Comparison of ENCODE assay signal across 7 cellular contexts in the genomic region with DNA sequence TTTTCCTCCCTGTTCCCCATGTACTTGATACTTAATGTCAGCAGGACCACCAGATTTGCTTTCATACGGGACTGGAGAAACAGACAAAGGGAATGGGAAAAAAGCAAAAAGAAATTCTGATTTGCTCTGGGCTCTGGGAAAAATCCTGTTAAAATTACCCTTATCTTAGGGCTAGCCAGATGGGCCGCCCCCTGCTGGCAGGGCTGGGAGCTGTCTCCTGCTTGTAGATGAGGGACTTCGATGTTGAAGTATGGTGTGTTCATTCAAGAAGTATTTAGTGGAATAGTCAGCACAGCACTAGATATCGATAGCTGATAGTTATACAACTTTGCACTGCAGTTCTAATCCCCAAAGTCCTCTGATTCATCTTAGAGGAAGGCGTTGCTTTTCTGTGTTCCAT. TPM values are rescaled to one million over a fixed set of nuclear protein-coding genes. Genes with fewer than 3 reads are reported as not detected.
DNase-seq lines count a peak whose midpoint lies in the region; ATAC-seq and TF ChIP-seq lines count a peak whose summit lies in the region.

No MANE protein-coding gene starts in this region.

- H3K79me2 ChIP-seq in OCI-LY1 (ENCODE audit: insufficient read depth, low read length) (no peaks in the 10 kb centered on the region), smooth muscle cell (ENCODE audit: low read depth) (no peaks in the 10 kb centered on the region)

- H3K9me3 ChIP-seq in OCI-LY1 (ENCODE audit: low read length) (no peaks in the 10 kb centered on the region), smooth muscle cell (replicated peaks; ENCODE audit: low read depth) (no peaks in the 10 kb centered on the region)

- H3K9ac ChIP-seq in OCI-LY1 (ENCODE audit: low read length) = no peak overlapping the region
- no peak overlapping the region for H3K9ac ChIP-seq in smooth muscle cell (ENCODE audit: low read depth)

- no peaks in the 10 kb centered on the region for H3K9me2 ChIP-seq in OCI-LY1 (ENCODE audit: low read depth, low read length)

- H3K27ac ChIP-seq in OCI-LY1 (ENCODE audit: low read depth, low read length, poor library complexity, severe bottlenecking) (no peak overlapping the region), smooth muscle cell (ENCODE audit: low read depth) (no peak overlapping the region)

- TF ChIP-seq CTCF in GM13976 (IDR thresholded peaks at IDR 0.05; ENCODE audit: borderline replicate concordance, control extremely low read depth, extremely low read depth, insufficient read depth, missing control alignments) (peak; percentile 68), OCI-LY1 (IDR thresholded peaks at IDR 0.05; ENCODE audit: low read length) (peak; percentile 69), smooth muscle cell (IDR thresholded peaks at IDR 0.05; ENCODE audit: borderline replicate concordance, insufficient read depth, poor library complexity, severe bottlenecking) (peak; percentile 61)

- H3K36me3 Mint-ChIP-seq in stimulated activated naive B cell treated with anti-CD40 and anti-IgM and Interleukin-4, amounts not matched to agents 10 μg/mL and 1 μg/mL and 100 μg/mL, for 72 hours = peaks cover 8 to 19% of the 10 kb centered on the region in 2 donors

- H3F3A ChIP-seq in OCI-LY1 (ENCODE audit: insufficient read depth, low read length) (no peaks in the 10 kb centered on the region), smooth muscle cell (ENCODE audit: low read depth) (no peaks in the 10 kb centered on the region)

- H3K36me3 ChIP-seq in OCI-LY1 (ENCODE audit: insufficient read depth, low read length) (no peaks in the 10 kb centered on the region), smooth muscle cell (ENCODE audit: low read depth) (no peaks in the 10 kb centered on the region)

- H3K4me1 Mint-ChIP-seq in stimulated activated naive B cell treated with anti-CD40 and anti-IgM and Interleukin-4, amounts not matched to agents 10 μg/mL and 1 μg/mL and 100 μg/mL, for 72 hours = peaks cover 12 to 13% of the 10 kb centered on the region in 2 donors

- intact Hi-C loops in head of caudate nucleus (cut with DNase I) = no loop called here

- H4K20me1 ChIP-seq in OCI-LY1 (ENCODE audit: insufficient read depth, low read length) (no peaks in the 10 kb centered on the region), smooth muscle cell (ENCODE audit: low read depth) (no peaks in the 10 kb centered on the region)

- no peak overlapping the region for H3K4me3 Mint-ChIP-seq in stimulated activated naive B cell treated with anti-CD40 and anti-IgM and Interleukin-4, amounts not matched to agents 10 μg/mL and 1 μg/mL and 100 μg/mL, for 72 hours

- H3K27me3 Mint-ChIP-seq in stimulated activated naive B cell treated with anti-CD40 and anti-IgM and Interleukin-4, amounts not matched to agents 10 μg/mL and 1 μg/mL and 100 μg/mL, for 72 hours = no peaks in the 10 kb centered on the region

- DNase-seq in GM13976 (ENCODE audit: low spot score) (peak; percentile 46), head of caudate nucleus (peak in 35 of 42 donors; percentile 10 to 76 (median 41)), smooth muscle cell (lab: John Stamatoyannopoulos, UW; ENCODE audit: unreplicated experiment) (no peak), dedifferentiated amniotic fluid mesenchymal stem cell (ENCODE audit: extremely low spot score) (no peak)
- peak; percentile 6 to 27 for DNase-seq in activated T-helper 1 cell treated with anti-CD3 and anti-CD28 coated beads, Interleukin-2, amount 50 U/mL, for 16 hours (ENCODE audit: low read depth in 1 of 2, low spot score in 1 of 2)
- DNase-seq in stimulated activated naive B cell treated with anti-CD40 and anti-IgM and Interleukin-4, amounts not matched to agents 10 μg/mL and 1 μg/mL and 100 μg/mL, for 72 hours = no peak

- H3K4me1 ChIP-seq in OCI-LY1 (ENCODE audit: insufficient read depth, low read length, severe bottlenecking) = peaks cover 10% of the 10 kb centered on the region
- H3K4me1 ChIP-seq in smooth muscle cell (ENCODE audit: low read depth) = no peaks in the 10 kb centered on the region

- peaks cover 0 to 3% of the 10 kb centered on the region in 2 donors for H3K9me3 Mint-ChIP-seq in stimulated activated naive B cell treated with anti-CD40 and anti-IgM and Interleukin-4, amounts not matched to agents 10 μg/mL and 1 μg/mL and 100 μg/mL, for 72 hours

- H3K4me3 ChIP-seq in OCI-LY1 (ENCODE audit: low read depth, low read length, poor library complexity, severe bottlenecking) (no peak overlapping the region), smooth muscle cell (no peak overlapping the region)

- H3K27me3 ChIP-seq in OCI-LY1 (ENCODE audit: insufficient read depth, low read length) = no peaks in the 10 kb centered on the region
- H3K27me3 ChIP-seq in smooth muscle cell (ENCODE audit: low read depth) = no peaks in the 10 kb centered on the region

- WGBS in smooth muscle cell (ENCODE audit: low lambda C conversion rate) = 55% methylated on average over 5 of the region's 5 CpGs

- in situ Hi-C loops in GM13976 (cut with MboI; ENCODE audit: low sequenced_read_pairs, unreplicated experiment) = no loop called here

- H2AFZ ChIP-seq in OCI-LY1 (ENCODE audit: low read length) (no peak overlapping the region), smooth muscle cell (ENCODE audit: low read depth) (no peak overlapping the region)

- no peak for ATAC-seq in stimulated activated naive B cell treated with anti-CD40 and anti-IgM and Interleukin-4, amounts not matched to agents 10 μg/mL and 1 μg/mL and 100 μg/mL, for 72 hours (replicated peaks)

- no peak overlapping the region for H3K27ac Mint-ChIP-seq in stimulated activated naive B cell treated with anti-CD40 and anti-IgM and Interleukin-4, amounts not matched to agents 10 μg/mL and 1 μg/mL and 100 μg/mL, for 72 hours

- H3K4me2 ChIP-seq in OCI-LY1 (ENCODE audit: low read length) = no peak overlapping the region
- no peak overlapping the region for H3K4me2 ChIP-seq in smooth muscle cell

RNA-seq across cellular contexts. Expression of a gene that starts 45.8 kb away (rescaled TPM):
- 3.0 TPM in 2 replicates for total RNA-seq in smooth muscle cell
- polyA plus RNA-seq in smooth muscle cell = 8.0 and 14.8 TPM in 2 replicates

Comparison
In these comparisons a context has a peak if more than half of its experiments do, and no peak if none do; other contexts are left out.
1. DNase-seq: peak in GM13976 (single experiment), activated T-helper 1 cell treated with anti-CD3 and anti-CD28 coated beads, Interleukin-2, amount 50 U/mL, for 16 hours (2 of 2) and head of caudate nucleus (35 of 42); none in smooth muscle cell (single experiment), stimulated activated naive B cell treated with anti-CD40 and anti-IgM and Interleukin-4, amounts not matched to agents 10 μg/mL and 1 μg/mL and 100 μg/mL, for 72 hours (single experiment) and dedifferentiated amniotic fluid mesenchymal stem cell (single experiment).
2. Peak in every context shown above with its lines, with median percentiles within 50 percentile points of each other: CTCF ChIP-seq.